8 cellular contexts compared by ENCODE assay signal in the genomic region with DNA sequence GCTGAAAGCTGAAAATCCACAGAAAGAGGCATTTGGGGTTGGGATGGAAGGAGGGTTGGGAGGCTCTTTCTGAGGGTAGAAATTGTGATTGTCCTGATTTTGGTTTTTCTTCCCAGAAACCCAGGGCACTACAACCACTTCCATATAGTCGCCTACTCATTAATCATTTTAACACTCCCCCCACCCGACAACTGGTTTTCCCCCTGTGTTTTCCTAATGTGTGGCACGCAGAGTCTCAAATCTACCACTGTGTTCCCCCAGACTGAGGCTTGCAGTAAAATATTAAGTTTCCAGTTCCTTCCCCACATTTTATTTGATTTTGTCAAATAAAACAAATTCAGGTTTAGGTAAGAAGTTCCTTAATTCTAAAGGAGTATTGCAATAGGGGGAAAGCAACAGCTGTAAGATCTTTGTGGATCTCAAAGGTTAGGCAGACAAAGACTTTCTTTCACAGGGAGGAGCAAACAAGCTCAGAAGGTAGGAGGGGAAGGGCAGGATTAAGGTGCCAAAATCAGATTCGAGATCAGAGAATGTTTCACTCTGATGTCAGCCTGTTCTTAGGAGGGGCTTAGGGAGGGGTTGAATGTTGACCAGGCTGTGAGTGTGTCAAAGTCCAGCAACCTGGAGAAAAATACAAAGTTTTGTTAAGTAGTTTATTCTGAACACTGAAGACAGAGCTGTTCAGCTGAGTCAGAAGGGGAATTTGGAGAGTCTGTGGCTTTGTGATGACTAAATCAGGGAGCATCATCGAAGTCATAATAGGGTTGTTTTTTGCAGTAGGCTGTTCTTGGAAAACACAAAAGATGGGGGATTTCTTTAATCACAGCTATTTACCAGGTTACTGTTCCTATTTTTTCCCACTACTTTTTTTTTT. TPM values are rescaled to one million over a fixed set of nuclear protein-coding genes. Genes with fewer than 3 reads are reported as not detected.
DNase-seq lines count a peak whose midpoint lies in the region; ATAC-seq and TF ChIP-seq lines count a peak whose summit lies in the region.

No MANE protein-coding gene starts in this region.

- H3K36me3 ChIP-seq in CD8-positive, alpha-beta memory T cell (ENCODE audit: insufficient read depth, low read length): peaks cover 6% of the 10 kb centered on the region

- H3K36me3 Mint-ChIP-seq in CD8-positive, alpha-beta memory T cell: peaks cover 0 to 68% (median 8%) of the 10 kb centered on the region in 3 donors
- H3K36me3 Mint-ChIP-seq in activated CD4-positive, alpha-beta memory T cell treated with anti-CD3 and anti-CD28 coated beads, Interleukin-2, amount 10 ng/mL, durations not matched to agents 7 days and 5 days (ENCODE audit: low read depth): peaks cover 83% of the 10 kb centered on the region
- peaks cover 60% of the 10 kb centered on the region for H3K36me3 Mint-ChIP-seq in stimulated activated memory B cell treated with anti-CD40 and anti-IgM and Interleukin-4, amounts not matched to agents 10 μg/mL and 1 μg/mL and 100 μg/mL, for 72 hours

- CTCF ChIA-PET in CD8-positive, alpha-beta memory T cell (lab: Charles Lee): interaction anchor here (0.9 to 1.6 kb wide), 3 partner anchors 8 to 735 kb away, joined by 3 to 11 read pairs (median 3); no protein-coding TSS in a partner anchor
- CTCF ChIA-PET in activated CD4-positive, alpha-beta memory T cell treated with anti-CD3 and anti-CD28 coated beads, Interleukin-2, amount 10 ng/mL, durations not matched to agents 7 days and 5 days (lab: Charles Lee): interaction anchor here (1.1 to 3.2 kb wide), 3 partner anchors 9 to 675 kb away, joined by 3 to 21 read pairs (median 3); a partner anchor contains a TSS

- peaks cover 87 to 91% (median 88%) of the 10 kb centered on the region in 3 donors for H3K4me1 Mint-ChIP-seq in CD8-positive, alpha-beta memory T cell
- H3K4me1 Mint-ChIP-seq in activated CD4-positive, alpha-beta memory T cell treated with anti-CD3 and anti-CD28 coated beads, Interleukin-2, amount 10 ng/mL, durations not matched to agents 7 days and 5 days: peaks cover 78% of the 10 kb centered on the region
- H3K4me1 Mint-ChIP-seq in stimulated activated memory B cell treated with anti-CD40 and anti-IgM and Interleukin-4, amounts not matched to agents 10 μg/mL and 1 μg/mL and 100 μg/mL, for 72 hours: peaks cover 83% of the 10 kb centered on the region

- no peaks in the 10 kb centered on the region for H3K27me3 ChIP-seq in CD8-positive, alpha-beta memory T cell (ENCODE audit: insufficient read depth, low read length, poor library complexity, severe bottlenecking)
- H3K27me3 ChIP-seq in foreskin keratinocyte: no peaks in the 10 kb centered on the region

- H3K27ac ChIP-seq in CD8-positive, alpha-beta memory T cell (ENCODE audit: low read depth, low read length): peak overlapping the region; percentile 36
- H3K27ac ChIP-seq in foreskin keratinocyte: peak overlapping the region; percentile 96

- POLR2A ChIA-PET in CD8-positive, alpha-beta memory T cell (lab: Charles Lee): no interaction called here
- POLR2A ChIA-PET in activated CD4-positive, alpha-beta memory T cell treated with anti-CD3 and anti-CD28 coated beads, Interleukin-2, amount 10 ng/mL, durations not matched to agents 7 days and 5 days (lab: Charles Lee): interaction anchor here (0.6 to 3.2 kb wide), 16 partner anchors 8 to 1001 kb away, joined by 3 to 20 read pairs (median 6); a partner anchor contains a TSS

- no peaks in the 10 kb centered on the region for H3K9me3 Mint-ChIP-seq in CD8-positive, alpha-beta memory T cell
- peaks cover 33% of the 10 kb centered on the region for H3K9me3 Mint-ChIP-seq in activated CD4-positive, alpha-beta memory T cell treated with anti-CD3 and anti-CD28 coated beads, Interleukin-2, amount 10 ng/mL, durations not matched to agents 7 days and 5 days
- H3K9me3 Mint-ChIP-seq in stimulated activated memory B cell treated with anti-CD40 and anti-IgM and Interleukin-4, amounts not matched to agents 10 μg/mL and 1 μg/mL and 100 μg/mL, for 72 hours: no peaks in the 10 kb centered on the region

- ATAC-seq in GM19452 (IDR thresholded peaks at IDR 0.05; ENCODE audit: unreplicated experiment) (peak; percentile 52), HG03469 (IDR thresholded peaks at IDR 0.05; ENCODE audit: unreplicated experiment) (peak; percentile 59), foreskin keratinocyte (peak; percentile 84)
- peak; percentile 60 for ATAC-seq in stimulated activated memory B cell treated with anti-CD40 and anti-IgM and Interleukin-4, amounts not matched to agents 10 μg/mL and 1 μg/mL and 100 μg/mL, for 72 hours

- H3K27ac Mint-ChIP-seq in CD8-positive, alpha-beta memory T cell: peak overlapping the region; percentile 91 to 99 (median 95)
- H3K27ac Mint-ChIP-seq in activated CD4-positive, alpha-beta memory T cell treated with anti-CD3 and anti-CD28 coated beads, Interleukin-2, amount 10 ng/mL, durations not matched to agents 7 days and 5 days: peak overlapping the region; percentile 97
- peak overlapping the region; percentile 99 for H3K27ac Mint-ChIP-seq in stimulated activated memory B cell treated with anti-CD40 and anti-IgM and Interleukin-4, amounts not matched to agents 10 μg/mL and 1 μg/mL and 100 μg/mL, for 72 hours

- H3K4me3 Mint-ChIP-seq in CD8-positive, alpha-beta memory T cell: peak overlapping the region; percentile 65 to 100 (median 97)
- H3K4me3 Mint-ChIP-seq in activated CD4-positive, alpha-beta memory T cell treated with anti-CD3 and anti-CD28 coated beads, Interleukin-2, amount 10 ng/mL, durations not matched to agents 7 days and 5 days: peak overlapping the region; percentile 87
- peak overlapping the region; percentile 96 for H3K4me3 Mint-ChIP-seq in stimulated activated memory B cell treated with anti-CD40 and anti-IgM and Interleukin-4, amounts not matched to agents 10 μg/mL and 1 μg/mL and 100 μg/mL, for 72 hours

- H3K9me3 ChIP-seq in CD8-positive, alpha-beta memory T cell (ENCODE audit: low read length): no peaks in the 10 kb centered on the region

- peak in 4 of 5 donors; percentile 25 to 64 (median 34) for DNase-seq in CD8-positive, alpha-beta memory T cell
- peak; percentile 60 for DNase-seq in activated CD4-positive, alpha-beta memory T cell treated with anti-CD3 and anti-CD28 coated beads, Interleukin-2, amount 10 ng/mL, durations not matched to agents 7 days and 5 days
- peak; percentile 92 to 96 for DNase-seq in foreskin keratinocyte
- DNase-seq in germinal center (ENCODE audit: low spot score): no peak
- DNase-seq in iPS-NIHi11 (ENCODE audit: low spot score): no peak

- no peaks in the 10 kb centered on the region for H3K27me3 Mint-ChIP-seq in CD8-positive, alpha-beta memory T cell
- no peaks in the 10 kb centered on the region for H3K27me3 Mint-ChIP-seq in activated CD4-positive, alpha-beta memory T cell treated with anti-CD3 and anti-CD28 coated beads, Interleukin-2, amount 10 ng/mL, durations not matched to agents 7 days and 5 days
- H3K27me3 Mint-ChIP-seq in stimulated activated memory B cell treated with anti-CD40 and anti-IgM and Interleukin-4, amounts not matched to agents 10 μg/mL and 1 μg/mL and 100 μg/mL, for 72 hours: no peaks in the 10 kb centered on the region

- H3K4me3 ChIP-seq in CD8-positive, alpha-beta memory T cell (ENCODE audit: low read length): no peak overlapping the region

- no peak for TF ChIP-seq CTCF in foreskin keratinocyte (conservative IDR thresholded peaks at IDR 0.05)

- H3K4me1 ChIP-seq in CD8-positive, alpha-beta memory T cell (ENCODE audit: insufficient read depth, low read length): peaks cover 83% of the 10 kb centered on the region
- H3K4me1 ChIP-seq in foreskin keratinocyte: peaks cover 38% of the 10 kb centered on the region

RNA-seq across cellular contexts. Expression of a gene that starts 3.6 kb away (rescaled TPM):
- 10 to 100 TPM; 89.0 to 89.7 TPM for total RNA-seq in CD8-positive, alpha-beta memory T cell
- polyA plus RNA-seq in CD8-positive, alpha-beta memory T cell: 15.5 TPM
- 10 to 100 TPM; 86.2 to 88.3 TPM for total RNA-seq in activated CD4-positive, alpha-beta memory T cell treated with anti-CD3 and anti-CD28 coated beads, Interleukin-2, amount 10 ng/mL, durations not matched to agents 7 days and 5 days
- 14.6 and 16.5 TPM in 2 replicates for total RNA-seq in foreskin keratinocyte
- 3.1 and 4.1 TPM in 2 replicates for polyA plus RNA-seq in foreskin keratinocyte

Comparison
In these comparisons a context has a peak if more than half of its experiments do, and no peak if none do; other contexts are left out.
1. DNase-seq: peak in CD8-positive, alpha-beta memory T cell (4 of 5), activated CD4-positive, alpha-beta memory T cell treated with anti-CD3 and anti-CD28 coated beads, Interleukin-2, amount 10 ng/mL, durations not matched to agents 7 days and 5 days (single experiment) and foreskin keratinocyte (2 of 2); none in germinal center (single experiment) and iPS-NIHi11 (single experiment).
2. Peak in every context shown above with its lines, with median percentiles within 50 percentile points of each other: H3K27ac Mint-ChIP-seq, H3K4me3 Mint-ChIP-seq and ATAC-seq.